In genomic region chr7:115230882-115231508, GRCh38 we compare ENCODE assay signal across 8 cellular contexts.
DNase-seq lines count a peak whose midpoint lies in the region; ATAC-seq and TF ChIP-seq lines count a peak whose summit lies in the region.

No MANE protein-coding gene starts in this region.

- H3K4me1 ChIP-seq in CD8-positive, alpha-beta T cell (ENCODE audit: insufficient read depth, low read length): no peaks in the 10 kb centered on the region
- no peaks in the 10 kb centered on the region for H3K4me1 ChIP-seq in lung (ENCODE audit: control insufficient read depth in 2 of 2, insufficient read depth in 2 of 2, low read length in 2 of 2)

- H3K9me3 ChIP-seq in CD8-positive, alpha-beta T cell (ENCODE audit: low read length): no peaks in the 10 kb centered on the region
- no peaks in the 10 kb centered on the region for H3K9me3 ChIP-seq in lung (ENCODE audit: control insufficient read depth in 2 of 2, insufficient read depth in 1 of 2, low read length in 1 of 2)

- H3K4me3 ChIP-seq in CD8-positive, alpha-beta T cell (ENCODE audit: low read depth, low read length): no peak overlapping the region
- no peak overlapping the region for H3K4me3 ChIP-seq in lung

- peaks cover 7% of the 10 kb centered on the region for H3K9me3 Mint-ChIP-seq in CD8-positive, alpha-beta T cell
- peaks cover 3% of the 10 kb centered on the region for H3K9me3 Mint-ChIP-seq in activated naive CD8-positive, alpha-beta T cell treated with anti-CD3 and anti-CD28 coated beads for 36 hours

- no peaks in the 10 kb centered on the region for H3K27me3 Mint-ChIP-seq in CD8-positive, alpha-beta T cell (ENCODE audit: low read depth)
- peaks cover 4% of the 10 kb centered on the region for H3K27me3 Mint-ChIP-seq in activated naive CD8-positive, alpha-beta T cell treated with anti-CD3 and anti-CD28 coated beads for 36 hours

- no peak for TF ChIP-seq CTCF in CD8-positive, alpha-beta T cell (IDR thresholded peaks at IDR 0.05)
- no peak for TF ChIP-seq CTCF in lung (IDR thresholded peaks at IDR 0.05; ENCODE audit: control extremely low read depth, extremely low read depth)

- no peaks in the 10 kb centered on the region for H3K36me3 ChIP-seq in CD8-positive, alpha-beta T cell (ENCODE audit: insufficient read depth, low read length)
- H3K36me3 ChIP-seq in lung (ENCODE audit: control insufficient read depth in 2 of 2, insufficient read depth in 2 of 2, low read length in 2 of 2): no peaks in the 10 kb centered on the region

- H3K36me3 Mint-ChIP-seq in CD8-positive, alpha-beta T cell: no peaks in the 10 kb centered on the region
- H3K36me3 Mint-ChIP-seq in activated naive CD8-positive, alpha-beta T cell treated with anti-CD3 and anti-CD28 coated beads for 36 hours: no peaks in the 10 kb centered on the region

- peaks cover 24% of the 10 kb centered on the region for H3K4me1 Mint-ChIP-seq in CD8-positive, alpha-beta T cell (ENCODE audit: low read depth)
- peaks cover 17% of the 10 kb centered on the region for H3K4me1 Mint-ChIP-seq in activated naive CD8-positive, alpha-beta T cell treated with anti-CD3 and anti-CD28 coated beads for 36 hours

- WGBS in lung, 2 donors: 31 to 71% methylated on average over 1 of the region's 1 CpG

- H3K27me3 ChIP-seq in CD8-positive, alpha-beta T cell (ENCODE audit: insufficient read depth, low read length): no peaks in the 10 kb centered on the region
- no peaks in the 10 kb centered on the region for H3K27me3 ChIP-seq in lung (ENCODE audit: control insufficient read depth, insufficient read depth)

- CTCF ChIA-PET in CD8-positive, alpha-beta T cell (lab: Charles Lee): no interaction called here

- POLR2A ChIA-PET in CD8-positive, alpha-beta T cell (lab: Charles Lee): no interaction called here

- peak; percentile 81 for ATAC-seq in CD8-positive, alpha-beta T cell
- ATAC-seq in GM21619 (IDR thresholded peaks at IDR 0.05; ENCODE audit: unreplicated experiment) (peak; percentile 76), lung (ENCODE audit: insufficient read depth, low FRiP score) (peak; percentile 84), GM21576 (IDR thresholded peaks at IDR 0.05; ENCODE audit: unreplicated experiment) (no peak)

- intact Hi-C loops in CD8-positive, alpha-beta T cell (cut with DNase I, micrococcal nuclease): no loop called here
- intact Hi-C loops in posterior vena cava (cut with DNase I): no loop called here

- H3K27ac ChIP-seq in CD8-positive, alpha-beta T cell (ENCODE audit: low read depth, low read length): no peak overlapping the region
- peak overlapping the region in 1 of 2 donors; percentile 66 for H3K27ac ChIP-seq in lung (ENCODE audit: low read depth in 1 of 2, low read length in 1 of 2)

- DNase-seq in CD8-positive, alpha-beta T cell: no peak
- DNase-seq in MV-4-11 (lab: John Stamatoyannopoulos, UW): peak; percentile 50
- DNase-seq in activated naive CD8-positive, alpha-beta T cell treated with anti-CD3 and anti-CD28 coated beads for 36 hours: no peak
- peak; percentile 31 for DNase-seq in lung (ENCODE audit: low spot score)
- DNase-seq in posterior vena cava (ENCODE audit: low spot score): no peak
- DNase-seq in NCI-H1048 (lab: John Stamatoyannopoulos, UW): no peak

- H3K4me3 Mint-ChIP-seq in CD8-positive, alpha-beta T cell: no peak overlapping the region
- no peak overlapping the region for H3K4me3 Mint-ChIP-seq in activated naive CD8-positive, alpha-beta T cell treated with anti-CD3 and anti-CD28 coated beads for 36 hours

- no peak overlapping the region for H3K27ac Mint-ChIP-seq in CD8-positive, alpha-beta T cell
- H3K27ac Mint-ChIP-seq in activated naive CD8-positive, alpha-beta T cell treated with anti-CD3 and anti-CD28 coated beads for 36 hours: peak overlapping the region; percentile 67

Comparison
In these comparisons a context has a peak if more than half of its experiments do, and no peak if none do; other contexts are left out.
1. DNase-seq: peak in MV-4-11 (single experiment) and lung (single experiment); none in CD8-positive, alpha-beta T cell (0 of 7), activated naive CD8-positive, alpha-beta T cell treated with anti-CD3 and anti-CD28 coated beads for 36 hours (single experiment), posterior vena cava (single experiment) and NCI-H1048 (single experiment).